ENCODE assay signal across 11 cellular contexts in the genomic region with DNA sequence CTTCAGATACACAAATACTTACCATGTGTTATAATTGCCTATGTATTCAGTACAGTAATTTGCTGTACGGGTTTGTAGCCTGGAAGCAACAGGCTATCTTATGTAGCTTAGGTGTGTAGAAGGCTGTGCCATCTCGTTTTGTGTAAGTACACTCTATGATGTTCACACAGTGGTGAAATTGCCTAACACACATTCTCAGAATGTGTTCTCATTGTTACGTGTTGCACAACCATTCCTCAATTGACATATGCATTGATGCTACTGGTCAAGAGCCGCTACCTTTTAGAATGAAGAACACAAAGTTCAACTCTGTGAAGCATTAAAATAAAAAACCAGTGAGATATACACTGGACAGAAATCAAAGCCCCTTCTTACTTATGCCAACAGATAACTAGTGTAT. TPM values are rescaled to one million over a fixed set of nuclear protein-coding genes. Genes with fewer than 3 reads are reported as not detected.
"Had no signal": no experiment of that assay in that cellular context is flagged by ENCODE, and none has a peak within 500 bp of the region (broad histone marks: within the 10 kb centered on the region; RNA-seq: fewer than 3 reads in every experiment).

No MANE protein-coding gene starts in this region.

- DNase-seq: GM23248, GOT3, H7, HFFc6, KG1 had no signal

- H3K36me3 Mint-ChIP-seq: IgD-negative memory B cell had no signal

- H3K36me3 ChIP-seq: HAP-1 had no signal

- H3K27me3 Mint-ChIP-seq: IgD-negative memory B cell had no signal

- H3K9me3 Mint-ChIP-seq: HFFc6, IgD-negative memory B cell had no signal

- ATAC-seq: HCT116 had no signal

- H3K27ac Mint-ChIP-seq: HFFc6, IgD-negative memory B cell had no signal

- H3K9ac ChIP-seq: GM23248 had no signal

- H3K4me3 Mint-ChIP-seq: HFFc6, IgD-negative memory B cell had no signal

- H2AFZ ChIP-seq: GM23248 had no signal

- H3K9me3 ChIP-seq: HAP-1 had no signal

- H3K27ac ChIP-seq: GM23248, HL-60 had no signal

- H3K4me3 ChIP-seq: GM23248, HAP-1 had no signal

RNA-seq across cellular contexts. Expression of a gene that starts 57.4 kb away (rescaled TPM):
- total RNA-seq: GM23248, H4, H7, HFFc6, HT1080 had no signal
- polyA plus RNA-seq: GM23248, IgD-negative memory B cell had no signal
